In the genomic region with DNA sequence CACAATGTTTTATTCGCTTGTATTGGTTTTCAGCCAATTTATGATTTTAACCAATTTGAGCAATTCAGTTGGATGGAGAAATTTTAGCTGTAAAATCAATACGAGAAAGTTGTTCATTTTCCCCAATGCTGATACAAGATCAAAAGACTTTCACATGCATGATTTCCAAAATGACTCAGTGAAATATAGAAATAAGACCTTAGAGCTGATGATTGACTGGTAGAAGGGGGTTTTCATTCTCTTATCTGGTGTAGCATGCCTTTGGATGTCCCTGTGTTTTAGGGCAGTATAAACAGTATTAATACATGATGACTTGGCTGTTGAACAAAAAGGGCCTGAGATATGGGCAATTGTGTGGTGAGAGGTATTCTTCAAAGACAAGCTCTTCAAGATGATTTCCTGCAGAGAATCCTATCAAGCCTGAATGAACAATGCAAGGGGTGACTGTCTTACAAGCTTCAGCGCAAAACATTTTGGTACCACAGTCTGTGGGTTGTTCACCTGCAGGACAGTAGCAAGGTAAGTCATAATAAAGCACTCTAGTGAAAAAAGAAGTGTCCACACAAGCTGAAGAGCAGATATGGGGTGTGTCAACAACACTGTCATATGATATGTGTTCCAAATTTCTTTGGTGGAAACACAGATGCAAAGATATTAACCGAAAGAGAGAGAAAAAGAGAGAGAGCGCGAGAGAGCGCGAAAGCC, we compare ENCODE assay signal across 10 cellular contexts.
DNase-seq lines count a peak whose midpoint lies in the region; ATAC-seq, FAIRE-seq and TF ChIP-seq lines count a peak whose summit lies in the region.
"Had no signal": no experiment of that assay in that cellular context is flagged by ENCODE, and none has a peak within 500 bp of the region (broad histone marks: within the 10 kb centered on the region; RNA-seq: fewer than 3 reads in every experiment).

No MANE protein-coding gene starts in this region.

- BruUV-seq in HepG2 (replicated peaks; lab: Mats Ljungman, UMichigan): no TSS peak

- H4K20me1 ChIP-seq in KMS-11 (ENCODE audit: insufficient read depth) (no peaks in the 10 kb centered on the region), HepG2 (ENCODE audit: insufficient read depth, low read length) (no peaks in the 10 kb centered on the region; the same call in 1 of the 2 replicates), smooth muscle cell (ENCODE audit: low read depth) (no peaks in the 10 kb centered on the region)

- H3K9ac ChIP-seq in KMS-11 (no peak overlapping the region), HepG2 (ENCODE audit: insufficient read depth, low read depth, low read length) (no peak overlapping the region), smooth muscle cell (ENCODE audit: low read depth) (no peak overlapping the region)

- no peaks in the 10 kb centered on the region for H3K27me3 Mint-ChIP-seq in central memory CD8-positive, alpha-beta T cell

- H3K27me3 ChIP-seq in ACC112 (ENCODE audit: insufficient read depth, low read length): no peaks in the 10 kb centered on the region
- H3K27me3 ChIP-seq in KMS-11 (ENCODE audit: insufficient read depth, low read depth): no peaks in the 10 kb centered on the region
- no peaks in the 10 kb centered on the region for H3K27me3 ChIP-seq in HepG2 (ENCODE audit: control insufficient read depth in 1 of 2, insufficient read depth in 2 of 2, low read length in 2 of 2)
- H3K27me3 ChIP-seq in smooth muscle cell (ENCODE audit: low read depth): no peaks in the 10 kb centered on the region

- in situ Hi-C loops in HepG2 (cut with HindIII; ENCODE audit: extremely low pct_ligation_motif_present, low pct_unique_long_range_greater_than_20kb): no loop called here

- no peaks in the 10 kb centered on the region for H3F3A ChIP-seq in smooth muscle cell (ENCODE audit: low read depth)

- TF ChIP-seq CTCF in KMS-11 (conservative IDR thresholded peaks at IDR 0.05; ENCODE audit: low read depth, low read length) (no peak), HepG2 (CRISPR knock-in tag; IDR thresholded peaks at IDR 0.05) (no peak), smooth muscle cell (IDR thresholded peaks at IDR 0.05; ENCODE audit: borderline replicate concordance, insufficient read depth, poor library complexity, severe bottlenecking) (no peak)

- H3K4me1 ChIP-seq in ACC112 (ENCODE audit: control insufficient read depth, insufficient read depth, low read length, unreplicated experiment): peaks cover 67% of the 10 kb centered on the region
- H3K4me1 ChIP-seq in KMS-11 (ENCODE audit: low read depth, poor library complexity, severe bottlenecking): peaks cover 30% of the 10 kb centered on the region
- no peaks in the 10 kb centered on the region for H3K4me1 ChIP-seq in HepG2 (ENCODE audit: insufficient read depth, low read length)
- H3K4me1 ChIP-seq in smooth muscle cell (ENCODE audit: low read depth): no peaks in the 10 kb centered on the region

- H3K4me1 Mint-ChIP-seq in central memory CD8-positive, alpha-beta T cell: peaks cover 10% of the 10 kb centered on the region

- H2AFZ ChIP-seq in ACC112 (ENCODE audit: low read length, unreplicated experiment): no peak overlapping the region
- peak overlapping the region; percentile 6; the same call in 1 of the 2 replicates for H2AFZ ChIP-seq in KMS-11 (ENCODE audit: low read depth)
- H2AFZ ChIP-seq in HepG2 (ENCODE audit: low read length): no peak overlapping the region
- H2AFZ ChIP-seq in smooth muscle cell (ENCODE audit: low read depth): no peak overlapping the region

- no peak for TF ChIP-seq RAD21 in HepG2 (CRISPR knock-in tag; IDR thresholded peaks at IDR 0.05)

- no peak for FAIRE-seq in HepG2 (lab: Jason Lieb, UNC)

- H3K27ac ChIP-seq in ACC112 (ENCODE audit: low read depth, low read length): no peak overlapping the region
- H3K27ac ChIP-seq in KMS-11: peak overlapping the region; percentile 7
- no peak overlapping the region for H3K27ac ChIP-seq in HepG2 (ENCODE audit: extremely low read length, insufficient read depth, low read length)
- H3K27ac ChIP-seq in smooth muscle cell (ENCODE audit: low read depth): no peak overlapping the region

- 56% methylated on average over 8 of the region's 8 CpGs for WGBS in HepG2 (ENCODE audit: low lambda C conversion rate)
- 96% methylated on average over 8 of the region's 8 CpGs for WGBS in smooth muscle cell (ENCODE audit: low lambda C conversion rate)

- H3K36me3 ChIP-seq in ACC112 (ENCODE audit: insufficient read depth, low read length): no peaks in the 10 kb centered on the region
- no peaks in the 10 kb centered on the region for H3K36me3 ChIP-seq in KMS-11 (ENCODE audit: insufficient read depth)
- no peaks in the 10 kb centered on the region for H3K36me3 ChIP-seq in HepG2 (replicated peaks in 1 of 2; ENCODE audit: control insufficient read depth in 1 of 2, insufficient read depth in 2 of 2, low read length in 2 of 2)
- H3K36me3 ChIP-seq in smooth muscle cell (ENCODE audit: low read depth): no peaks in the 10 kb centered on the region

- H3K9me3 Mint-ChIP-seq in central memory CD8-positive, alpha-beta T cell: no peaks in the 10 kb centered on the region

- DNase-seq in central memory CD8-positive, alpha-beta T cell (ENCODE audit: low spot score in 2 of 2): no peak
- no peak for DNase-seq in HepG2 (ENCODE audit: low spot score)
- no peak for DNase-seq in smooth muscle cell (lab: John Stamatoyannopoulos, UW; ENCODE audit: unreplicated experiment)
- no peak for DNase-seq in D341Med (ENCODE audit: low spot score)
- DNase-seq: NCI-H1092, substantia nigra had no signal

- no peaks in the 10 kb centered on the region for H3K9me3 ChIP-seq in HepG2 (ENCODE audit: low read length)
- H3K9me3 ChIP-seq in smooth muscle cell (replicated peaks; ENCODE audit: low read depth): no peaks in the 10 kb centered on the region

- TF ChIP-seq EP300 in HepG2 (IDR thresholded peaks at IDR 0.05; ENCODE audit: low read depth in 2 of 2, low read length in 2 of 2) (no peak), HepG2 (CRISPR knock-in tag; IDR thresholded peaks at IDR 0.05; ENCODE audit: borderline replicate concordance) (no peak)

- POLR2A ChIA-PET in HepG2 (lab: Yijun Ruan, JAX): no interaction called here

- no peak for TF ChIP-seq POLR2A in HepG2 (IDR thresholded peaks at IDR 0.05; ENCODE audit: insufficient read depth in 1 of 2, low read depth in 2 of 2, low read length in 2 of 2)

- peak; percentile 27 for ATAC-seq in GM19372 (IDR thresholded peaks at IDR 0.05; ENCODE audit: low read depth, unreplicated experiment)
- ATAC-seq in central memory CD8-positive, alpha-beta T cell (replicated peaks; ENCODE audit: extremely low read depth, poor library complexity, severe bottlenecking): peak; percentile 29
- ATAC-seq in HG03442 (IDR thresholded peaks at IDR 0.05; ENCODE audit: unreplicated experiment): no peak
- no peak for ATAC-seq in HepG2

- peaks cover 2% of the 10 kb centered on the region for H3K36me3 Mint-ChIP-seq in central memory CD8-positive, alpha-beta T cell (ENCODE audit: insufficient read depth)

- intact Hi-C loops in HepG2 (cut with micrococcal nuclease; ENCODE audit: unreplicated experiment): no loop called here

- H3K4me3 ChIP-seq in ACC112 (ENCODE audit: low read depth, low read length): peak overlapping the region; percentile 45; the same call in 1 of the 2 replicates
- peak overlapping the region; percentile 32 for H3K4me3 ChIP-seq in KMS-11 (IDR thresholded peaks at IDR 0.05; ENCODE audit: insufficient read depth, low read depth, low read length)
- no peak overlapping the region for H3K4me3 ChIP-seq in HepG2 (replicated peaks in 1 of 3; ENCODE audit: insufficient read depth in 1 of 3, low read depth in 2 of 3, low read length in 3 of 3)
- H3K4me3 ChIP-seq in smooth muscle cell: no peak overlapping the region

- H3K79me2 ChIP-seq in ACC112 (ENCODE audit: control insufficient read depth, insufficient read depth, low read length, unreplicated experiment) (no peaks in the 10 kb centered on the region), KMS-11 (ENCODE audit: insufficient read depth, low read depth) (no peaks in the 10 kb centered on the region), HepG2 (ENCODE audit: insufficient read depth, low read length) (no peaks in the 10 kb centered on the region), smooth muscle cell (ENCODE audit: low read depth) (no peaks in the 10 kb centered on the region)

- H3K4me2 ChIP-seq in KMS-11 (peak overlapping the region; percentile 51), HepG2 (ENCODE audit: low read depth, low read length) (no peak overlapping the region), smooth muscle cell (no peak overlapping the region)

- H3K27ac Mint-ChIP-seq in central memory CD8-positive, alpha-beta T cell (ENCODE audit: low read depth): peak overlapping the region; percentile 93

- peak overlapping the region; percentile 78 for H3K4me3 Mint-ChIP-seq in central memory CD8-positive, alpha-beta T cell

- CTCF ChIA-PET in HepG2 (lab: Yijun Ruan, JAX; ENCODE audit: low intra/inter-chr PET ratio, low total read pairs): no interaction called here

TF ChIP-seq in HepG2, 621 proteins besides CTCF, POLR2A, EP300 and RAD21 (continues in another document):
- TF ChIP-seq HOXA7 (CRISPR knock-in tag; IDR thresholded peaks at IDR 0.05) (no peak), ZNF883 (CRISPR knock-in tag; IDR thresholded peaks at IDR 0.05; ENCODE audit: not compliant biosample characterization) (no peak), SMARCC2 (IDR thresholded peaks at IDR 0.05) (no peak), SCMH1 (CRISPR knock-in tag; IDR thresholded peaks at IDR 0.05; ENCODE audit: borderline replicate concordance) (no peak), RNF2 (conservative IDR thresholded peaks at IDR 0.05; ENCODE audit: low read depth) (no peak), ARNT2 (CRISPR knock-in tag; IDR thresholded peaks at IDR 0.05; ENCODE audit: low read depth) (no peak), MXI1 (IDR thresholded peaks at IDR 0.05; ENCODE audit: borderline replicate concordance, low read depth, low read length) (no peak), TOPORS (CRISPR knock-in tag; IDR thresholded peaks at IDR 0.05) (no peak), NFE2 (CRISPR knock-in tag; IDR thresholded peaks at IDR 0.05) (no peak), JDP2 (CRISPR knock-in tag; IDR thresholded peaks at IDR 0.05; ENCODE audit: borderline replicate concordance) (no peak)
- TF ChIP-seq, protein P1, sequence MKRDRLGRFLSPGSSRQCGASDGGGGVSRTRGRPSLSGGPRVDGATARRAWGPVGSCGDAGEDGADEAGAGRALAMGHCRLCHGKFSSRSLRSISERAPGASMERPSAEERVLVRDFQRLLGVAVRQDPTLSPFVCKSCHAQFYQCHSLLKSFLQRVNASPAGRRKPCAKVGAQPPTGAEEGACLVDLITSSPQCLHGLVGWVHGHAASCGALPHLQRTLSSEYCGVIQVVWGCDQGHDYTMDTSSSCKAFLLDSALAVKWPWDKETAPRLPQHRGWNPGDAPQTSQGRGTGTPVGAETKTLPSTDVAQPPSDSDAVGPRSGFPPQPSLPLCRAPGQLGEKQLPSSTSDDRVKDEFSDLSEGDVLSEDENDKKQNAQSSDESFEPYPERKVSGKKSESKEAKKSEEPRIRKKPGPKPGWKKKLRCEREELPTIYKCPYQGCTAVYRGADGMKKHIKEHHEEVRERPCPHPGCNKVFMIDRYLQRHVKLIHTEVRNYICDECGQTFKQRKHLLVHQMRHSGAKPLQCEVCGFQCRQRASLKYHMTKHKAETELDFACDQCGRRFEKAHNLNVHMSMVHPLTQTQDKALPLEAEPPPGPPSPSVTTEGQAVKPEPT (CRISPR knock-in tag; IDR thresholded peaks at IDR 0.05; ENCODE audit: low read depth): no peak

Comparison
In these comparisons a context has a peak if more than half of its experiments do, and no peak if none do; other contexts are left out.
1. H3K4me3 ChIP-seq: peak in ACC112 (single experiment) and KMS-11 (single experiment); none in HepG2 (0 of 3) and smooth muscle cell (single experiment).
2. ATAC-seq: peak in GM19372 (single experiment) and central memory CD8-positive, alpha-beta T cell (single experiment); none in HG03442 (single experiment) and HepG2 (single experiment).